8 cellular contexts compared by ENCODE assay signal in genomic region chr12:75480469-75480949, GRCh38. TPM values are rescaled to one million over a fixed set of nuclear protein-coding genes. Genes with fewer than 3 reads are reported as not detected.
A peak's percentile ranks its signal among the peaks of the same experiment; 100 is the strongest.
DNase-seq lines count a peak whose midpoint lies in the region; ATAC-seq, FAIRE-seq and TF ChIP-seq lines count a peak whose summit lies in the region.

GLIPR1 (plus strand) TSS chr12:75480755; CDS start chr12:75480881, 126 bp downstream.

- no peaks in the 10 kb centered on the region for H3K9me3 Mint-ChIP-seq in activated B cell treated with CpG ODN at 0.5 μM for 24 hours

- peak; percentile 93 for DNase-seq in Daoy (ENCODE audit: low read depth)
- DNase-seq in Kasumi-1 (lab: John Stamatoyannopoulos, UW) = peak; percentile 92 to 93
- DNase-seq in activated B cell treated with CpG ODN at 0.5 μM for 24 hours = peak; percentile 40
- DNase-seq in bronchial epithelial cell (ENCODE audit: low read depth) = peak; percentile 97
- peak; percentile 73 to 76 for DNase-seq in left lung
- DNase-seq in stimulated activated CD4-positive, alpha-beta T cell treated with anti-CD3 and anti-CD28 coated beads, Interleukin-2, amount 100 ng/mL, for 4 hours (ENCODE audit: low read depth) = peak; percentile 56
- no peak for DNase-seq in retina

- no peaks in the 10 kb centered on the region for H3K36me3 ChIP-seq in bronchial epithelial cell (ENCODE audit: control insufficient read depth, insufficient read depth, low read length)
- H3K36me3 ChIP-seq in left lung = no peaks in the 10 kb centered on the region

- TF ChIP-seq CTCF in activated B cell treated with CpG ODN at 0.5 μM for 24 hours (IDR thresholded peaks at IDR 0.05) = no peak
- TF ChIP-seq CTCF in bronchial epithelial cell (IDR thresholded peaks at IDR 0.05; ENCODE audit: insufficient read depth, low read length, severe bottlenecking) = no peak
- TF ChIP-seq CTCF in left lung (IDR thresholded peaks at IDR 0.05) = no peak

- H3K27me3 Mint-ChIP-seq in activated B cell treated with CpG ODN at 0.5 μM for 24 hours = no peaks in the 10 kb centered on the region

- peaks cover 96% of the 10 kb centered on the region for H3K4me1 Mint-ChIP-seq in activated B cell treated with CpG ODN at 0.5 μM for 24 hours

- H3K36me3 Mint-ChIP-seq in activated B cell treated with CpG ODN at 0.5 μM for 24 hours (ENCODE audit: low read depth) = peaks cover 31% of the 10 kb centered on the region

- H3K27me3 ChIP-seq in bronchial epithelial cell (ENCODE audit: control insufficient read depth, insufficient read depth, low read length) (no peaks in the 10 kb centered on the region), left lung (no peaks in the 10 kb centered on the region)

- H3K4me1 ChIP-seq in left lung = peaks cover 0 to 64% of the 10 kb centered on the region in 2 donors

- no peak for FAIRE-seq in bronchial epithelial cell (lab: Jason Lieb, UNC)

- POLR2A ChIA-PET in activated B cell treated with CpG ODN at 0.5 μM for 24 hours (lab: Charles Lee) = interaction anchor here (0.9 to 8.3 kb wide), 15 partner anchors 9 to 1076 kb away, joined by 3 to 68 read pairs (median 6); partner anchors contain the start of genes BBS10, GLIPR1L2, KRR1 and NAP1L1

- no peaks in the 10 kb centered on the region for H3K9me3 ChIP-seq in left lung

- CTCF ChIA-PET in activated B cell treated with CpG ODN at 0.5 μM for 24 hours (lab: Charles Lee) = interaction anchor here (0.6 to 2.2 kb wide), 7 partner anchors 9 to 1074 kb away, joined by 3 to 12 read pairs (median 3); partner anchors contain the start of genes GLIPR1L2 and PHLDA1

- peak within 1 kb of the TSS; percentile 96 for H3K4me3 Mint-ChIP-seq in activated B cell treated with CpG ODN at 0.5 μM for 24 hours

- intact Hi-C loops in activated B cell treated with CpG ODN at 0.5 μM for 24 hours (cut with micrococcal nuclease) (loop anchor here (1.0 to 10.0 kb wide), 8 partner anchors 8 to 1587 kb away; partner anchors contain the start of genes BBS10, E2F7, GLIPR1L2 and NAP1L1), left lung (cut with DNase I) (no loop called here)

- H3K4me3 ChIP-seq in bronchial epithelial cell (ENCODE audit: low read depth, low read length) (peak within 1 kb of the TSS; percentile 20), left lung (peak within 1 kb of the TSS; percentile 13 to 34)

- H3K27ac ChIP-seq in left lung = peak within 1 kb of the TSS; percentile 83 to 93

- peak; percentile 87 for ATAC-seq in GM21786 (IDR thresholded peaks at IDR 0.05; ENCODE audit: unreplicated experiment)
- ATAC-seq in activated B cell treated with CpG ODN at 0.5 μM for 24 hours (ENCODE audit: low read depth) = peak; percentile 79
- ATAC-seq in left lung = peak; percentile 85

- H3K27ac Mint-ChIP-seq in activated B cell treated with CpG ODN at 0.5 μM for 24 hours = peak within 1 kb of the TSS; percentile 97

RNA-seq across cellular contexts. Expression of gene GLIPR1, which starts in this region (rescaled TPM):
- total RNA-seq in Daoy (2014; rRNA removed; shearing (Covaris generic)) = 71.9 and 73.3 TPM in 2 replicates
- total RNA-seq in activated B cell treated with CpG ODN at 0.5 μM for 24 hours = 44.7 and 45.4 TPM in 2 replicates
- 5.8 and 15.0 TPM in 2 replicates for total RNA-seq in bronchial epithelial cell
- 10 to 100 TPM; 35.3 to 68.2 TPM for total RNA-seq in left lung
